ENCODE assay signal across 24 cellular contexts in genomic region chr6:109300874-109301273, GRCh38.
DNase-seq lines count a peak whose midpoint lies in the region; ATAC-seq, FAIRE-seq and TF ChIP-seq lines count a peak whose summit lies in the region.
"Had no signal": no experiment of that assay in that cellular context is flagged by ENCODE, and none has a peak within 500 bp of the region (broad histone marks: within the 10 kb centered on the region; RNA-seq: fewer than 3 reads in every experiment).

No MANE protein-coding gene starts in this region.

- 72 to 83% methylated on average over 1 of the region's 1 CpG for WGBS in heart right ventricle, 2 donors
- WGBS in K562 (ENCODE audit: insufficient coverage, low coverage, missing lambda C conversion rate) = 33% methylated on average over 1 of the region's 1 CpG
- WGBS in prostate gland = 74% methylated on average over 1 of the region's 1 CpG

- H4K20me1 ChIP-seq in K562 (replicated peaks; ENCODE audit: control insufficient read depth, insufficient read depth, low read length) = no peaks in the 10 kb centered on the region

- no peak overlapping the region for H3K4me3 ChIP-seq in heart right ventricle
- H3K4me3 ChIP-seq in K562 = no peak overlapping the region
- H3K4me3 ChIP-seq in prostate gland = no peak overlapping the region
- H3K4me3 ChIP-seq: lower lobe of right lung, SJSA1 had no signal

- no peak overlapping the region for H3K9ac ChIP-seq in K562 (ENCODE audit: insufficient read depth in 1 of 2, low read depth in 2 of 2, low read length in 2 of 2)

- FAIRE-seq in K562 (lab: Jason Lieb, UNC) = no peak
- FAIRE-seq: TTC549, urothelium cell line had no signal

- ATAC-seq in heart right ventricle (peak in 4 of 8 donors; percentile 39 to 60 (median 48)), left cardiac atrium (no peak), K562 (no peak), sciatic nerve (no peak), GM18519 (IDR thresholded peaks at IDR 0.05; ENCODE audit: low FRiP score, unreplicated experiment) (no peak)
- ATAC-seq: activated CD4-positive, alpha-beta T cell treated with anti-CD3 and anti-CD28 coated beads for 36 hours; activated T-cell treated with anti-CD3 and anti-CD28 coated beads, Interleukin-2, amount 50 U/mL, for 4 hours; Panc1 had no signal

- TF ChIP-seq CTCF in heart right ventricle (IDR thresholded peaks at IDR 0.05) (no peak), K562 (IDR thresholded peaks at IDR 0.05 in 2 of 3, conservative IDR thresholded peaks at IDR 0.05 in 1 of 3; ENCODE audit: insufficient read depth in 2 of 3, low read depth in 1 of 3, low read length in 3 of 3) (no peak), prostate gland (IDR thresholded peaks at IDR 0.05) (no peak)

- H3K9me1 ChIP-seq in K562 (ENCODE audit: control insufficient read depth, insufficient read depth, low read length) = no peaks in the 10 kb centered on the region

- H3K79me2 ChIP-seq in K562 (ENCODE audit: control insufficient read depth, insufficient read depth, low read length) = no peaks in the 10 kb centered on the region

- peak overlapping the region; percentile 80; the same call in 1 of the 2 replicates for H2AFZ ChIP-seq in K562 (ENCODE audit: low read depth, low read length)

- no peak overlapping the region for H3K4me2 ChIP-seq in K562 (ENCODE audit: insufficient read depth, low read length)

- intact Hi-C loops in heart right ventricle (cut with DNase I) = loop anchor here in 2 of 10 donors (5.0 kb wide), 1 partner anchor 81 kb away; the partner anchor contains the start of gene CD164 (in 2 of the 2)
- intact Hi-C loops in left cardiac atrium (cut with DNase I) = no loop called here
- intact Hi-C loops in K562 (cut with micrococcal nuclease) = no loop called here
- intact Hi-C loops in prostate gland (cut with DNase I) = loop anchor here (2.0 kb wide), 1 partner anchor 82 kb away; the partner anchor contains the start of gene CD164
- intact Hi-C loops in sciatic nerve (cut with DNase I) = no loop called here

- no peaks in the 10 kb centered on the region for H3K27me3 ChIP-seq in heart right ventricle
- H3K27me3 ChIP-seq in K562 (ENCODE audit: control insufficient read depth in 2 of 2, insufficient read depth in 2 of 2, low read length in 2 of 2) = no peaks in the 10 kb centered on the region
- no peaks in the 10 kb centered on the region for H3K27me3 ChIP-seq in prostate gland (replicated peaks; ENCODE audit: insufficient read depth)
- H3K27me3 ChIP-seq: neutrophil, SJSA1 had no signal

- DNase-seq in heart right ventricle (no peak), left cardiac atrium (no peak), K562 (ENCODE audit: extremely low read depth in 1 of 4, low spot score in 3 of 4) (no peak), prostate gland (ENCODE audit: low spot score) (no peak), sciatic nerve (ENCODE audit: low spot score) (no peak)
- DNase-seq in activated CD4-positive, CD25-positive, alpha-beta regulatory T cell treated with anti-CD3 and anti-CD28 coated beads, Interleukin-2, amount 50 U/mL, for 72 hours = no peak
- DNase-seq: activated CD4-positive, alpha-beta T cell treated with anti-CD3 and anti-CD28 coated beads for 36 hours; activated naive CD4-positive, alpha-beta T cell treated with Interleukin-2 at 50 U/mL for 16 hours; activated T-cell treated with anti-CD3 and anti-CD28 coated beads, Interleukin-2, amount 50 U/mL, for 4 hours; amniotic stem cell; CD4-positive, CD25-positive, alpha-beta regulatory T cell; HCEC 1CT; hypothalamus; lower lobe of right lung; MM.1S; NCI-H187 treated with DMSO at 0.1 percent for 48 hours; NCI-H446; T-helper 1 cell had no signal

- H3K9me3 ChIP-seq in heart right ventricle = no peaks in the 10 kb centered on the region
- no peaks in the 10 kb centered on the region for H3K9me3 ChIP-seq in K562 (replicated peaks; ENCODE audit: control insufficient read depth, insufficient read depth, low read depth, low read length)
- H3K9me3 ChIP-seq in prostate gland = no peaks in the 10 kb centered on the region
- H3K9me3 ChIP-seq: lower lobe of right lung, neutrophil, SJSA1 had no signal

- peaks cover 0 to 55% (median 33%) of the 10 kb centered on the region in 9 donors for H3K4me1 ChIP-seq in heart right ventricle
- H3K4me1 ChIP-seq in K562 (replicated peaks in 1 of 2; ENCODE audit: control insufficient read depth in 2 of 2, insufficient read depth in 2 of 2, low read length in 2 of 2) = peaks cover 37 to 98% of the 10 kb centered on the region in 2 experiments
- H3K4me1 ChIP-seq in prostate gland (replicated peaks) = no peaks in the 10 kb centered on the region

- no peak for TF ChIP-seq POLR2A in K562 (conservative IDR thresholded peaks at IDR 0.05)
- TF ChIP-seq POLR2A in prostate gland (IDR thresholded peaks at IDR 0.05) = no peak

- no peak for TF ChIP-seq RAD21 in K562 (CRISPR knock-in tag; conservative IDR thresholded peaks at IDR 0.05 in 1 of 2, IDR thresholded peaks at IDR 0.05 in 1 of 2)

- H3K36me3 ChIP-seq in heart right ventricle (no peaks in the 10 kb centered on the region), K562 (ENCODE audit: control insufficient read depth, insufficient read depth, low read length) (no peaks in the 10 kb centered on the region), prostate gland (no peaks in the 10 kb centered on the region)
- H3K36me3 ChIP-seq: lower lobe of right lung, neutrophil, SJSA1 had no signal

- TF ChIP-seq EP300 in K562 (IDR thresholded peaks at IDR 0.05; ENCODE audit: low read length) = no peak

- CTCF ChIA-PET in K562 (lab: Yijun Ruan, JAX; ENCODE audit: low intra/inter-chr PET ratio) = no interaction called here

- peak overlapping the region; percentile 52 to 87 (median 80) for H3K27ac ChIP-seq in heart right ventricle
- peak overlapping the region; percentile 48; the same call in 2 of the 3 replicates for H3K27ac ChIP-seq in K562 (ENCODE audit: extremely low read depth, low read depth, low read length)
- H3K27ac ChIP-seq in prostate gland = peak overlapping the region; percentile 31 to 33
- H3K27ac ChIP-seq: lower lobe of right lung, neutrophil, SJSA1 had no signal

- POLR2A ChIA-PET in K562 (lab: Yijun Ruan, JAX) = interaction anchor here (0.7 to 1.6 kb wide), 5 partner anchors 11 to 293 kb away, joined by 3 to 5 read pairs (median 3); partner anchors contain the start of gene CD164

- no TSS peak for BruUV-seq in K562 (replicated peaks; lab: Mats Ljungman, UMichigan)

- in situ Hi-C loops in K562 (cut with MboI) = no loop called here

TF ChIP-seq in K562, 482 proteins besides CTCF, POLR2A, EP300 and RAD21 (continues in another document):
- TF ChIP-seq MBD1 (CRISPR knock-in tag; IDR thresholded peaks at IDR 0.05) = no peak
- no peak for TF ChIP-seq ZNF408 (CRISPR knock-in tag; IDR thresholded peaks at IDR 0.05; ENCODE audit: low read depth)
- TF ChIP-seq ZBTB49 (CRISPR knock-in tag; IDR thresholded peaks at IDR 0.05; ENCODE audit: borderline replicate concordance) = no peak
- no peak for TF ChIP-seq TAF15 (IDR thresholded peaks at IDR 0.05; ENCODE audit: low read depth, low read length)
- TF ChIP-seq OTX1 (CRISPR knock-in tag; IDR thresholded peaks at IDR 0.05) = no peak
- TF ChIP-seq SMARCE1 (IDR thresholded peaks at IDR 0.05) = no peak
- TF ChIP-seq POU5F1 (IDR thresholded peaks at IDR 0.05; ENCODE audit: borderline replicate concordance, low read depth, low read length, partially characterized antibody) = no peak
- TF ChIP-seq PHF8 (IDR thresholded peaks at IDR 0.05; ENCODE audit: borderline replicate concordance, low read length) = no peak
- TF ChIP-seq RB1 (IDR thresholded peaks at IDR 0.05; ENCODE audit: low read depth) = no peak
